14 cellular contexts compared by ENCODE assay signal in genomic region chr11:19676508-19677379, GRCh38. TPM values are rescaled to one million over a fixed set of nuclear protein-coding genes. Genes with fewer than 3 reads are reported as not detected.
DNase-seq lines count a peak whose midpoint lies in the region; ATAC-seq, FAIRE-seq and TF ChIP-seq lines count a peak whose summit lies in the region.
"Had no signal": no experiment of that assay in that cellular context is flagged by ENCODE, and none has a peak within 500 bp of the region (broad histone marks: within the 10 kb centered on the region; RNA-seq: fewer than 3 reads in every experiment).

No MANE protein-coding gene starts in this region.

- no peaks in the 10 kb centered on the region for H3K27me3 ChIP-seq in lung (ENCODE audit: control insufficient read depth, insufficient read depth)
- no peaks in the 10 kb centered on the region for H3K27me3 ChIP-seq in thoracic aorta (replicated peaks; ENCODE audit: insufficient read depth)

- H3K9me3 ChIP-seq in lung (ENCODE audit: control insufficient read depth in 2 of 2, insufficient read depth in 1 of 2, low read length in 1 of 2) (no peaks in the 10 kb centered on the region), thoracic aorta (no peaks in the 10 kb centered on the region)
- H3K9me3 ChIP-seq: SK-N-SH had no signal

- no peaks in the 10 kb centered on the region for H3K36me3 ChIP-seq in lung (ENCODE audit: control insufficient read depth in 2 of 2, insufficient read depth in 2 of 2, low read length in 2 of 2)
- H3K36me3 ChIP-seq in thoracic aorta, result no peaks in the 10 kb centered on the region

- H3K27ac ChIP-seq in cingulate gyrus (ENCODE audit: low read depth, low read length) (peak overlapping the region; percentile 63), lung (ENCODE audit: low read depth in 1 of 2, low read length in 1 of 2) (peak overlapping the region; percentile 21 to 82), thoracic aorta (peak overlapping the region; percentile 94 to 95)
- H3K27ac ChIP-seq: 22Rv1 had no signal

- H3K4me3 ChIP-seq in lung (no peak overlapping the region), thoracic aorta (no peak overlapping the region)

- WGBS in lung, 2 donors, result 51 to 70% methylated on average over 15 of the region's 15 CpGs

- TF ChIP-seq CTCF in lung (IDR thresholded peaks at IDR 0.05; ENCODE audit: control extremely low read depth, extremely low read depth) (no peak), thoracic aorta (IDR thresholded peaks at IDR 0.05) (no peak)

- FAIRE-seq in RCC 7860 (lab: Jason Lieb, UNC), result no peak

- H3K4me1 ChIP-seq in lung (ENCODE audit: control insufficient read depth in 2 of 2, insufficient read depth in 2 of 2, low read length in 2 of 2) (peaks cover 16 to 28% of the 10 kb centered on the region in 2 donors), thoracic aorta (ENCODE audit: control insufficient read depth in 1 of 2, low read depth in 2 of 2) (peaks cover 43 to 95% of the 10 kb centered on the region in 2 donors)

- ATAC-seq in lung (ENCODE audit: insufficient read depth, low FRiP score) (no peak), thoracic aorta (ENCODE audit: insufficient number of reproducible peaks, low FRiP score, low read depth) (no peak)

- peak; percentile 60 for DNase-seq in DMS79 treated with DMSO at 0.1 percent for 48 hours (lab: John Stamatoyannopoulos, UW)
- no peak for DNase-seq in DMS79 (lab: John Stamatoyannopoulos, UW)
- no peak for DNase-seq in lung (ENCODE audit: low spot score)
- DNase-seq in thoracic aorta (ENCODE audit: low spot score), result no peak
- DNase-seq in stimulated activated CD4-positive, alpha-beta T cell treated with anti-CD3 and anti-CD28 coated beads, Interleukin-4, amount 100 ng/mL, for 4 hours, result no peak
- no peak for DNase-seq in RCC 7860 (ENCODE audit: low spot score)
- DNase-seq in NCI-H526 (lab: John Stamatoyannopoulos, UW), result no peak
- DNase-seq: activated CD4-positive, alpha-beta memory T cell treated with anti-CD3 and anti-CD28 coated beads, Interleukin-2, amount 10 ng/mL, durations not matched to agents 7 days and 5 days; foreskin fibroblast; GDM1; NCI-H2029 treated with DMSO at 0.1 percent for 48 hours; SK-N-SH had no signal

RNA-seq across cellular contexts. Expression of gene NAV2, which starts 35.9 kb away (rescaled TPM):
- total RNA-seq in lung, result 10 to 100 TPM; 31.5 to 47.9 TPM
- 1 to 10 TPM; 6.8 to 8.9 TPM for polyA plus RNA-seq in lung
- 100 to 1,000 TPM; 125 to 230 TPM for total RNA-seq in thoracic aorta
